8 cellular contexts compared by ENCODE assay signal in the genomic region with DNA sequence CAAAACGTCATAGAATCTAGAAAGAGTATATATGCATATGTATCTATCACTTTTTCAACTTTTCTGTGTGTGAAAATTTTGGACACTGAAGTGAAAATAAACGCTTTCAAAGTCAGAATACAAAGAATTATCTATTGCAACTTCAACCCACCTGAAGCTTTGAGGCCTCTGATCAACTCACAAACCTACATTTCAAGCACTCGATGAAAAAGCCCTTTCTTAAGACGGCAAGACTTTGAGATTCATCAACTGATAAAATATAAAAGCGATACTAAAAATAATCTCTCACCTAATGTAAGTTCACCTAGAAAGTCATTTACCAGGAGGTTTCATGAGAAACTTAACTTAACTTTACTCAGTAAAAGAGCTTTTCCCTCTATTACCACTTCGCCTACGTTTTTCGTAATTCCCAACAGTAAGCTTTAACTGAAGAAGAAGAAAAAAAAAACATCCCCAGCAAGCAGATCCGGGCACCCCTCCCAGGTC. TPM values are rescaled to one million over a fixed set of nuclear protein-coding genes. Genes with fewer than 3 reads are reported as not detected.
DNase-seq lines count a peak whose midpoint lies in the region; FAIRE-seq and TF ChIP-seq lines count a peak whose summit lies in the region.

No MANE protein-coding gene starts in this region.

- peak overlapping the region; percentile 80 for H3K4me2 ChIP-seq in OCI-LY3 (ENCODE audit: low read length)
- H3K4me2 ChIP-seq in neural progenitor cell: peak overlapping the region; percentile 81

- H3K27ac Mint-ChIP-seq in neural progenitor cell: peak overlapping the region; percentile 99

- H3K36me3 ChIP-seq in GM06990 (ENCODE audit: control insufficient read depth, insufficient read depth, low read length) (peaks cover 6% of the 10 kb centered on the region), OCI-LY3 (replicated peaks; ENCODE audit: low read depth, low read length) (peaks cover 37% of the 10 kb centered on the region), endocrine pancreas (ENCODE audit: control insufficient read depth, insufficient read depth, low read length) (no peaks in the 10 kb centered on the region), neural progenitor cell (peaks cover 18% of the 10 kb centered on the region)

- peaks cover 2% of the 10 kb centered on the region for H3K9me3 Mint-ChIP-seq in neural progenitor cell

- peak overlapping the region; percentile 99 for H3K9ac ChIP-seq in OCI-LY3 (ENCODE audit: low read length)
- H3K9ac ChIP-seq in endocrine pancreas (ENCODE audit: control insufficient read depth, insufficient read depth, low read length): peak overlapping the region; percentile 90
- H3K9ac ChIP-seq in neural progenitor cell: peak overlapping the region; percentile 94

- H3K4me3 Mint-ChIP-seq in neural progenitor cell: peak overlapping the region; percentile 100

- H3K36me3 Mint-ChIP-seq in neural progenitor cell: peaks cover 33% of the 10 kb centered on the region

- peaks cover 9% of the 10 kb centered on the region for H3K4me1 Mint-ChIP-seq in neural progenitor cell

- H4K20me1 ChIP-seq in OCI-LY3 (ENCODE audit: insufficient read depth, low read length) (peaks cover 34% of the 10 kb centered on the region), neural progenitor cell (ENCODE audit: low read depth) (peaks cover 34% of the 10 kb centered on the region)

- no peak for DNase-seq in GM06990 (ENCODE audit: extremely low read depth, insufficient read length)
- no peak for DNase-seq in neural progenitor cell (ENCODE audit: low spot score)
- DNase-seq in amniotic stem cell (lab: John Stamatoyannopoulos, UW): no peak
- no peak for DNase-seq in NCI-H1694 (lab: John Stamatoyannopoulos, UW)
- DNase-seq in urothelium cell line (ENCODE audit: low spot score): no peak
- DNase-seq in OCI-M2 (lab: John Stamatoyannopoulos, UW; ENCODE audit: unreplicated experiment): no peak

- peaks cover 27% of the 10 kb centered on the region for H3F3A ChIP-seq in neural progenitor cell (ENCODE audit: low read depth)

- H3K4me3 ChIP-seq in GM06990 (replicated peaks; ENCODE audit: low read depth, low read length) (peak overlapping the region; percentile 76), OCI-LY3 (ENCODE audit: low read length) (peak overlapping the region; percentile 95), endocrine pancreas (ENCODE audit: control insufficient read depth, insufficient read depth, low read length) (peak overlapping the region; percentile 99), neural progenitor cell (peak overlapping the region; percentile 93)

- H3K27me3 ChIP-seq in GM06990 (replicated peaks; ENCODE audit: control insufficient read depth, insufficient read depth, low read length): no peaks in the 10 kb centered on the region
- H3K27me3 ChIP-seq in OCI-LY3 (ENCODE audit: low read depth, low read length): no peaks in the 10 kb centered on the region
- H3K27me3 ChIP-seq in endocrine pancreas (ENCODE audit: control insufficient read depth, insufficient read depth, low read length): no peaks in the 10 kb centered on the region
- H3K27me3 ChIP-seq in neural progenitor cell: no peaks in the 10 kb centered on the region

- peak overlapping the region; percentile 89 for H3K27ac ChIP-seq in OCI-LY3 (ENCODE audit: low read length)
- peak overlapping the region; percentile 100 for H3K27ac ChIP-seq in neural progenitor cell

- TF ChIP-seq CTCF in GM06990 (IDR thresholded peaks at IDR 0.05; ENCODE audit: insufficient read depth, low read length, poor library complexity, severe bottlenecking) (no peak), OCI-LY3 (IDR thresholded peaks at IDR 0.05; ENCODE audit: low read depth, low read length) (no peak), neural progenitor cell (IDR thresholded peaks at IDR 0.05) (no peak)

- no peak overlapping the region for H2AFZ ChIP-seq in OCI-LY3 (ENCODE audit: low read depth, low read length)
- H2AFZ ChIP-seq in neural progenitor cell (replicated peaks): no peak overlapping the region

- H3K79me2 ChIP-seq in OCI-LY3 (ENCODE audit: low read length): peaks cover 66% of the 10 kb centered on the region
- H3K79me2 ChIP-seq in neural progenitor cell (ENCODE audit: low read depth): peaks cover 71% of the 10 kb centered on the region

- H3K4me1 ChIP-seq in OCI-LY3 (ENCODE audit: low read length): peaks cover 24% of the 10 kb centered on the region
- peaks cover 15% of the 10 kb centered on the region for H3K4me1 ChIP-seq in endocrine pancreas (ENCODE audit: control insufficient read depth, insufficient read depth, low read length)
- H3K4me1 ChIP-seq in neural progenitor cell: peaks cover 4% of the 10 kb centered on the region

- no peaks in the 10 kb centered on the region for H3K9me3 ChIP-seq in OCI-LY3 (ENCODE audit: insufficient read depth, low read length)
- no peaks in the 10 kb centered on the region for H3K9me3 ChIP-seq in endocrine pancreas (ENCODE audit: control insufficient read depth, low read length)
- no peaks in the 10 kb centered on the region for H3K9me3 ChIP-seq in neural progenitor cell (ENCODE audit: low read depth)

- no peak for FAIRE-seq in urothelium cell line (lab: Jason Lieb, UNC)

- peaks cover 4% of the 10 kb centered on the region for H3K27me3 Mint-ChIP-seq in neural progenitor cell (ENCODE audit: insufficient read depth, low read depth)

RNA-seq across cellular contexts. Expression of a gene that starts 1.2 kb away (rescaled TPM):
- total RNA-seq in neural progenitor cell (ENCODE audit: low replicate concordance): 64.2 and 80.5 TPM in 2 replicates
